ENCODE assay signal across 9 cellular contexts in the genomic region with DNA sequence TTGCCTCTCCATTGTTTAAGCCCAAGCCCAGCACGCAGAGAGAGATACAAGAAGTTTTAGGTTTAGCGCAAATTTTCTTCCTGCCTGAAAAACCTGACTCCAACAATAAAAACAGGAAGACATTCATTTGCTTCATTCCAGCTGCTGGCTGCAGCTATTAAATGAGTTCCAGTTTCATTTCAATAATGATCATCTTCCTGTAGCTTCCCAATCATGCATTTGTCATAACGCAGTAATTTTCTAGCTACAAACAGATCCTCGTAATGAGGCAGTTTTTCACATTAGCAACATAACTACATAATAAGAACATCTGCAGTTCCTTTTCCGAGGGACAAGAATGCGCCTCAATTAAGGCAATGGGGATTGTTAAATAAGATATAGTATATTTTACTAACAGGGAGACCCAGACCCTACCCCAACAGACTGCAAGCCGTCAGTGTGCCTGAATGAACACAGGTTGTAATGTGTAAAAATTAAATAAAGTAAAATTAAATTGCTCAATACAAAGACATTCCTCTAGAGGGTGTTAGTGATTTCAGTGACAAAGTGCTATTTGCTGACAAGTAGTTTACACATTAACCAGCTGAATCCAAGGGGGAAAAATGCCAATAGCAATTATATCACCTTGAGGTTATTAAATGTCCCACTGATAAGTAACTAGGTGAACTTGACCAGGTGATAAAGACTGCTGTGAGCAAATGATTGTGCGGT.
DNase-seq lines count a peak whose midpoint lies in the region; ATAC-seq, FAIRE-seq and TF ChIP-seq lines count a peak whose summit lies in the region.
"Had no signal": no experiment of that assay in that cellular context is flagged by ENCODE, and none has a peak within 500 bp of the region (broad histone marks: within the 10 kb centered on the region; RNA-seq: fewer than 3 reads in every experiment).

No MANE protein-coding gene starts in this region.

- H3K27me3 Mint-ChIP-seq in endodermal cell (ENCODE audit: insufficient read depth), result peaks cover 2% of the 10 kb centered on the region

- H3K4me3 ChIP-seq in endodermal cell (ENCODE audit: low read length), result peak overlapping the region; percentile 50
- H3K4me3 ChIP-seq in pancreas, result no peak overlapping the region

- H3K9me3 ChIP-seq in endodermal cell (ENCODE audit: control insufficient read depth, low read length), result peaks cover 10% of the 10 kb centered on the region
- no peaks in the 10 kb centered on the region for H3K9me3 ChIP-seq in pancreas

- no peak overlapping the region for H3K9ac ChIP-seq in endodermal cell (ENCODE audit: extremely low read depth, low read length, poor library complexity, severe bottlenecking)

- H3K36me3 ChIP-seq in endodermal cell (ENCODE audit: control insufficient read depth, insufficient read depth, low read length) (no peaks in the 10 kb centered on the region), pancreas (no peaks in the 10 kb centered on the region)

- WGBS in endodermal cell (ENCODE audit: insufficient coverage in 1 of 2, insufficient read length in 1 of 2), 2 experiments, result 81 to 85% methylated on average over 5 of the region's 8 CpGs
- WGBS in pancreas, 2 donors, result 11 to 17% methylated on average over 8 of the region's 8 CpGs

- H3K27ac Mint-ChIP-seq in endodermal cell, result peak overlapping the region; percentile 8

- H3K9me3 Mint-ChIP-seq in endodermal cell, result peaks cover 12% of the 10 kb centered on the region

- H3K4me3 Mint-ChIP-seq in endodermal cell, result no peak overlapping the region

- intact Hi-C loops in pancreas (cut with DNase I), result no loop called here

- ATAC-seq in pancreas (peak; percentile 93 to 98 (median 96)), GM21576 (IDR thresholded peaks at IDR 0.05; ENCODE audit: unreplicated experiment) (no peak), GM21619 (IDR thresholded peaks at IDR 0.05; ENCODE audit: unreplicated experiment) (no peak)

- FAIRE-seq in pancreas (lab: Jason Lieb, UNC), result peak; percentile 9

- TF ChIP-seq CTCF in GM12873 (IDR thresholded peaks at IDR 0.05; ENCODE audit: insufficient read depth, low read depth, low read length, missing control alignments) (peak; percentile 33), endodermal cell (conservative IDR thresholded peaks at IDR 0.05) (peak; percentile 71), pancreas (IDR thresholded peaks at IDR 0.05) (peak; percentile 16 to 42 (median 33))

- H3K4me1 Mint-ChIP-seq in endodermal cell, result peaks cover 13% of the 10 kb centered on the region

- peak; percentile 3 to 36 for DNase-seq in NCI-H526 (lab: John Stamatoyannopoulos, UW)
- no peak for DNase-seq in endodermal cell
- peak in 2 of 6 donors; percentile 6 to 37 for DNase-seq in pancreas
- DNase-seq in activated CD8-positive, alpha-beta memory T cell treated with anti-CD3 and anti-CD28 coated beads, Interleukin-2, amount 50 U/mL, for 48 hours, result no peak
- DNase-seq in NCI-H510A treated with DMSO at 0.1 percent for 48 hours (lab: John Stamatoyannopoulos, UW), result no peak
- DNase-seq: activated effector memory CD4-positive, alpha-beta T cell treated with Interleukin-2 at 50 U/mL for 16 hours had no signal

- H3K27ac ChIP-seq in endodermal cell (ENCODE audit: low read depth, low read length) (no peak overlapping the region), pancreas (no peak overlapping the region)

- H3K4me1 ChIP-seq in endodermal cell (ENCODE audit: control insufficient read depth, insufficient read depth, low read length) (peaks cover 7% of the 10 kb centered on the region), pancreas (peaks cover 10 to 14% (median 13%) of the 10 kb centered on the region in 3 donors)

- H3K36me3 Mint-ChIP-seq in endodermal cell (ENCODE audit: low read depth), result peaks cover 8% of the 10 kb centered on the region

- H3K27me3 ChIP-seq in endodermal cell (ENCODE audit: control insufficient read depth, insufficient read depth, low read length, poor library complexity, severe bottlenecking) (no peaks in the 10 kb centered on the region), pancreas (peaks cover 0 to 30% (median 0%) of the 10 kb centered on the region in 4 donors)

Comparison
In these comparisons a context has a peak if more than half of its experiments do, and no peak if none do; other contexts are left out.
1. DNase-seq: peak in NCI-H526 (2 of 2); none in endodermal cell (single experiment), activated CD8-positive, alpha-beta memory T cell treated with anti-CD3 and anti-CD28 coated beads, Interleukin-2, amount 50 U/mL, for 48 hours (single experiment) and NCI-H510A treated with DMSO at 0.1 percent for 48 hours (single experiment).
2. ATAC-seq: peak in pancreas (4 of 4); none in GM21576 (single experiment) and GM21619 (single experiment).
3. Peak in every context shown above with its lines, with median percentiles within 50 percentile points of each other: CTCF ChIP-seq.